ENCODE assay signal across 2 cellular contexts in genomic region chr10:11936389-11937152, GRCh38.
TF ChIP-seq lines count a peak whose summit lies in the region.

No MANE protein-coding gene starts in this region.

TF ChIP-seq in GM23338, 12 proteins besides CTCF, POLR2A, EP300 and RAD21 (continued from another document):
- TF ChIP-seq EZH2phosphoT487 (IDR thresholded peaks at IDR 0.05; ENCODE audit: unreplicated experiment) (no peak), ZNF462 (CRISPR knock-in tag; IDR thresholded peaks at IDR 0.05) (peak; percentile 43; the same call in 1 of the 2 replicates), EZH2 (IDR thresholded peaks at IDR 0.05; ENCODE audit: low read depth, unreplicated experiment) (no peak)

TF ChIP-seq in H1, 55 proteins besides CTCF, POLR2A, EP300 and RAD21 (continued from another document):
- TF ChIP-seq TBP (IDR thresholded peaks at IDR 0.05; ENCODE audit: low read depth, low read length) (no peak), SP1 (IDR thresholded peaks at IDR 0.05; ENCODE audit: low read depth, low read length) (0 out of 2 replicates have a peak, but pooled peaks have one; percentile 52)
